Comparison of ENCODE assay signal across 19 cellular contexts in the genomic region with DNA sequence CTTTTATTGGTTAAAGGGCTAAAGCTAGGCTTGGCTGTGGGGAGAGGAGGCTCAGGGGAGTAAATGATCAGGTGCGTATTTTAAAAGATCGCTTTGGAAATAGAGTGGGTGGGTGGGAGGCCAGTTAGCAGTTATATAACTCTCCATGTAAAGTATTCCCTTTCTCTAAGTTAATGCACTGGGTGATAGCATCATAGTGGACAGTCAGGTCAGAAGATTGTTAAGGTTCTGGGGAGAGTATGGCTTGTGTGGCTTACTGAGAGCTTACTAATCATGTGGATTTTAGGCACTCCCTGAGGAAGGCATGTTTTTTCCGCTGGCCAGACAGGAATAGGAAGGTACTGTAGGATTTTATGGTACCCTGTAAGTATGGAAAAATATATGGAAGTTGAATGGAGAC. TPM values are rescaled to one million over a fixed set of nuclear protein-coding genes. Genes with fewer than 3 reads are reported as not detected.
DNase-seq lines count a peak whose midpoint lies in the region; ATAC-seq, FAIRE-seq and TF ChIP-seq lines count a peak whose summit lies in the region.
"Had no signal": no experiment of that assay in that cellular context is flagged by ENCODE, and none has a peak within 500 bp of the region (broad histone marks: within the 10 kb centered on the region; RNA-seq: fewer than 3 reads in every experiment).

No MANE protein-coding gene starts in this region.

- TF ChIP-seq EP300 in HepG2 (IDR thresholded peaks at IDR 0.05; ENCODE audit: low read depth in 2 of 2, low read length in 2 of 2): no peak
- no peak for TF ChIP-seq EP300 in HepG2 (CRISPR knock-in tag; IDR thresholded peaks at IDR 0.05; ENCODE audit: borderline replicate concordance)

- H3K4me3 Mint-ChIP-seq in Caco-2 (ENCODE audit: unreplicated experiment): no peak overlapping the region
- H3K4me3 Mint-ChIP-seq in activated CD8-positive, alpha-beta T cell treated with anti-CD3 and anti-CD28 coated beads for 36 hours: no peak overlapping the region
- H3K4me3 Mint-ChIP-seq: T-helper 1 cell treated with Interleukin-12 subunit alpha and Interleukin-12 subunit beta and Interleukin-4 antibody, amounts not matched to agents 30 μg/mL and 1 μg/mL, for 36 hours had no signal

- TF ChIP-seq RAD21 in HepG2 (CRISPR knock-in tag; IDR thresholded peaks at IDR 0.05): no peak

- H3K27me3 Mint-ChIP-seq in Caco-2 (ENCODE audit: insufficient read depth, unreplicated experiment): no peaks in the 10 kb centered on the region
- H3K27me3 Mint-ChIP-seq in activated CD8-positive, alpha-beta T cell treated with anti-CD3 and anti-CD28 coated beads for 36 hours: no peaks in the 10 kb centered on the region

- H3K27ac ChIP-seq in 22Rv1 (0 out of 2 replicates have a peak overlapping the region, but pooled peaks have one; percentile 9), HepG2 (ENCODE audit: extremely low read length, insufficient read depth, low read length) (no peak overlapping the region)

- H4K20me1 ChIP-seq in HepG2 (ENCODE audit: insufficient read depth, low read length): no peaks in the 10 kb centered on the region

- H3K9me3 ChIP-seq in Caco-2 (no peaks in the 10 kb centered on the region), HepG2 (ENCODE audit: low read length) (no peaks in the 10 kb centered on the region)

- no peaks in the 10 kb centered on the region for H3K9me3 Mint-ChIP-seq in Caco-2 (ENCODE audit: unreplicated experiment)
- H3K9me3 Mint-ChIP-seq in activated CD8-positive, alpha-beta T cell treated with anti-CD3 and anti-CD28 coated beads for 36 hours: no peaks in the 10 kb centered on the region
- H3K9me3 Mint-ChIP-seq: activated naive CD4-positive, alpha-beta T cell treated with anti-CD3 and anti-CD28 coated beads, Interleukin-2, amount 50 U/mL, for 72 hours; T-helper 1 cell treated with Interleukin-12 subunit alpha and Interleukin-12 subunit beta and Interleukin-4 antibody, amounts not matched to agents 30 μg/mL and 1 μg/mL, for 36 hours had no signal

- H3K36me3 ChIP-seq in Caco-2 (ENCODE audit: control insufficient read depth, insufficient read depth, low read length) (no peaks in the 10 kb centered on the region), HepG2 (replicated peaks in 1 of 2; ENCODE audit: control insufficient read depth in 1 of 2, insufficient read depth in 2 of 2, low read length in 2 of 2) (peaks cover 0 to 2% of the 10 kb centered on the region in 2 experiments; a peak in 1 of 5 replicates)

- H3K27me3 ChIP-seq in Caco-2 (replicated peaks; ENCODE audit: control insufficient read depth, insufficient read depth, low read length) (no peaks in the 10 kb centered on the region), HepG2 (ENCODE audit: control insufficient read depth in 1 of 2, insufficient read depth in 2 of 2, low read length in 2 of 2) (no peaks in the 10 kb centered on the region)

- TF ChIP-seq CTCF in 22Rv1 (IDR thresholded peaks at IDR 0.05) (no peak), Caco-2 (IDR thresholded peaks at IDR 0.05; ENCODE audit: insufficient read depth in 1 of 2, low read depth in 1 of 2, low read length in 1 of 2, severe bottlenecking in 1 of 2, unreplicated experiment in 1 of 2) (no peak), HepG2 (CRISPR knock-in tag; IDR thresholded peaks at IDR 0.05) (no peak)
- TF ChIP-seq CTCF in activated CD8-positive, alpha-beta T cell treated with anti-CD3 and anti-CD28 coated beads for 36 hours (IDR thresholded peaks at IDR 0.05): no peak

- no peak for TF ChIP-seq POLR2A in HepG2 (IDR thresholded peaks at IDR 0.05; ENCODE audit: insufficient read depth in 1 of 2, low read depth in 2 of 2, low read length in 2 of 2)

- 100% methylated on average over 3 of the region's 3 CpGs for WGBS in HepG2 (ENCODE audit: low lambda C conversion rate)

- H3K9ac ChIP-seq in HepG2 (ENCODE audit: insufficient read depth, low read depth, low read length): no peak overlapping the region

- peaks cover under 1% of the 10 kb centered on the region for H3K79me2 ChIP-seq in HepG2 (ENCODE audit: insufficient read depth, low read length)

- H3K4me1 ChIP-seq in Caco-2 (0 out of 2 replicates have a peak, but pooled peaks cover 3% of the 10 kb centered on the region), HepG2 (ENCODE audit: insufficient read depth, low read length) (peaks cover 9% of the 10 kb centered on the region)

- no peak for FAIRE-seq in HepG2 (lab: Jason Lieb, UNC)

- H2AFZ ChIP-seq in HepG2 (ENCODE audit: low read length): no peak overlapping the region

- H3K4me3 ChIP-seq in Caco-2 (ENCODE audit: low read depth, low read length) (no peak overlapping the region), HepG2 (replicated peaks in 1 of 3; ENCODE audit: insufficient read depth in 1 of 3, low read depth in 2 of 3, low read length in 3 of 3) (no peak overlapping the region)

- in situ Hi-C loops in HepG2 (cut with HindIII; ENCODE audit: extremely low pct_ligation_motif_present, low pct_unique_long_range_greater_than_20kb): no loop called here

- no peak for ATAC-seq in activated CD8-positive, alpha-beta T cell treated with anti-CD3 and anti-CD28 coated beads for 36 hours
- peak; percentile 38 for ATAC-seq in HepG2
- ATAC-seq in GM21381 (IDR thresholded peaks at IDR 0.05; ENCODE audit: unreplicated experiment): no peak
- no peak for ATAC-seq in GM21367 (IDR thresholded peaks at IDR 0.05; ENCODE audit: unreplicated experiment)
- ATAC-seq in GM19351 (IDR thresholded peaks at IDR 0.05; ENCODE audit: unreplicated experiment): no peak

- POLR2A ChIA-PET in Caco-2 (lab: Charles Lee): no interaction called here
- POLR2A ChIA-PET in activated CD8-positive, alpha-beta T cell treated with anti-CD3 and anti-CD28 coated beads for 36 hours (lab: Charles Lee): interaction anchor here (0.8 to 1.2 kb wide), 2 partner anchors 9 to 115 kb away, joined by 3 read pairs; no protein-coding TSS in a partner anchor
- POLR2A ChIA-PET in HepG2 (lab: Yijun Ruan, JAX): no interaction called here

- intact Hi-C loops in Caco-2 (cut with micrococcal nuclease; ENCODE audit: unreplicated experiment): loop anchor here (10.0 kb wide), 1 partner anchor 246 kb away; a partner anchor contains a TSS
- intact Hi-C loops in activated CD8-positive, alpha-beta T cell treated with anti-CD3 and anti-CD28 coated beads for 36 hours (cut with micrococcal nuclease): loop anchor here (10.0 kb wide), 1 partner anchor 226 kb away; no protein-coding TSS in a partner anchor
- intact Hi-C loops in HepG2 (cut with micrococcal nuclease; ENCODE audit: unreplicated experiment): no loop called here

- CTCF ChIA-PET in Caco-2 (lab: Charles Lee) (no interaction called here), HepG2 (lab: Yijun Ruan, JAX; ENCODE audit: low intra/inter-chr PET ratio, low total read pairs) (no interaction called here)
- CTCF ChIA-PET in activated CD8-positive, alpha-beta T cell treated with anti-CD3 and anti-CD28 coated beads for 36 hours (lab: Charles Lee): no interaction called here

- BruUV-seq in Caco-2 (replicated peaks; lab: Mats Ljungman, UMichigan): no TSS peak
- no TSS peak for BruUV-seq in HepG2 (replicated peaks; lab: Mats Ljungman, UMichigan)

- no peak for DNase-seq in Caco-2
- no peak for DNase-seq in activated CD8-positive, alpha-beta T cell treated with anti-CD3 and anti-CD28 coated beads for 36 hours
- DNase-seq in HepG2 (ENCODE audit: low spot score): no peak
- DNase-seq: activated CD4-positive, alpha-beta T cell treated with anti-CD3 and anti-CD28 coated beads, Interleukin-2, amount 50 U/mL, for 4 hours; effector memory CD4-positive, alpha-beta T cell; kidney glomerular epithelial cell; mammary epithelial cell; NCI-H146; NCI-H2171 treated with DMSO at 0.1 percent for 48 hours; OCI-M1; posterior cingulate gyrus; SIG-M5; stimulated activated naive CD4-positive, alpha-beta T cell had no signal

- peak overlapping the region; percentile 4 for H3K27ac Mint-ChIP-seq in Caco-2 (ENCODE audit: unreplicated experiment)
- peak overlapping the region; percentile 21 for H3K27ac Mint-ChIP-seq in activated CD8-positive, alpha-beta T cell treated with anti-CD3 and anti-CD28 coated beads for 36 hours
- H3K27ac Mint-ChIP-seq: T-helper 1 cell treated with Interleukin-12 subunit alpha and Interleukin-12 subunit beta and Interleukin-4 antibody, amounts not matched to agents 30 μg/mL and 1 μg/mL, for 36 hours had no signal

- H3K4me2 ChIP-seq in HepG2 (ENCODE audit: low read depth, low read length): no peak overlapping the region

- peaks cover 47% of the 10 kb centered on the region for H3K36me3 Mint-ChIP-seq in Caco-2 (ENCODE audit: insufficient read depth, unreplicated experiment)
- H3K36me3 Mint-ChIP-seq in activated CD8-positive, alpha-beta T cell treated with anti-CD3 and anti-CD28 coated beads for 36 hours (ENCODE audit: low read depth): peaks cover 9% of the 10 kb centered on the region

- peaks cover 7% of the 10 kb centered on the region for H3K4me1 Mint-ChIP-seq in Caco-2 (ENCODE audit: low read depth, unreplicated experiment)
- peaks cover 14% of the 10 kb centered on the region for H3K4me1 Mint-ChIP-seq in activated CD8-positive, alpha-beta T cell treated with anti-CD3 and anti-CD28 coated beads for 36 hours (ENCODE audit: low read depth)

RNA-seq across cellular contexts. Expression of a gene that starts 6.3 kb away (rescaled TPM):
- total RNA-seq in Caco-2 (2022): 179 and 182 TPM in 2 replicates
- total RNA-seq in activated CD8-positive, alpha-beta T cell treated with anti-CD3 and anti-CD28 coated beads for 36 hours: 100 to 1,000 TPM; 109 to 112 TPM
- total RNA-seq in HepG2 (2016; rRNA removed; fragmentation: Illumina TruSeq; extraction: Trizol): 69.2 and 105 TPM in 2 replicates
- 16.1 and 18.9 TPM in 2 replicates for total RNA-seq in HepG2 (2016; cell fraction: cytosol; rRNA removed; fragmentation: Illumina TruSeq; extraction: Trizol; ENCODE audit: low read depth)
- 77.9 and 106 TPM in 2 replicates for total RNA-seq in HepG2 (2016; cell fraction: insoluble cytoplasmic fraction; rRNA removed; fragmentation: Illumina TruSeq; extraction: Trizol)
- 41.7 and 51.2 TPM in 2 replicates for total RNA-seq in HepG2 (2016; cell fraction: membrane; rRNA removed; fragmentation: Illumina TruSeq; extraction: Trizol)
- total RNA-seq in HepG2 (2016; cell fraction: nucleus; rRNA removed; fragmentation: Illumina TruSeq; extraction: Trizol): 48.7 and 56.0 TPM in 2 replicates
- 45.2 and 51.7 TPM in 2 replicates for polyA plus RNA-seq in HepG2 (2011; rRNA removed)
- polyA plus RNA-seq in HepG2 (2011; cell fraction: cytosol; rRNA removed): 23.3 and 41.0 TPM in 2 replicates
- polyA plus RNA-seq in HepG2 (2011; cell fraction: nucleus; rRNA removed): 16.0 and 23.8 TPM in 2 replicates
- 72.7 and 92.6 TPM in 2 replicates for polyA plus RNA-seq in HepG2 (2012)
- polyA plus RNA-seq in HepG2 (2016; cell fraction: cytosol; fragmentation: Illumina TruSeq; extraction: Trizol; ENCODE audit: low read depth): 19.2 and 23.1 TPM in 2 replicates
- 189 and 199 TPM in 2 replicates for polyA plus RNA-seq in HepG2 (2016; cell fraction: insoluble cytoplasmic fraction; fragmentation: Illumina TruSeq; extraction: Trizol; ENCODE audit: low read depth)
- 38.7 and 43.5 TPM in 2 replicates for polyA plus RNA-seq in HepG2 (2016; cell fraction: membrane; fragmentation: Illumina TruSeq; extraction: Trizol; ENCODE audit: low read depth)
- polyA plus RNA-seq in HepG2 (2016; cell fraction: nucleus; fragmentation: Illumina TruSeq; extraction: Trizol; ENCODE audit: insufficient read depth, low read depth): 92.1 and 94.0 TPM in 2 replicates
- 39.8 and 76.3 TPM in 2 replicates for polyA minus RNA-seq in HepG2 (2011; rRNA and poly(A)+ RNA removed; ENCODE audit: low replicate concordance)
- 33.9 and 34.6 TPM in 2 replicates for polyA minus RNA-seq in HepG2 (2011; cell fraction: cytosol; rRNA and poly(A)+ RNA removed)
- 44.8 and 55.7 TPM in 2 replicates for polyA minus RNA-seq in HepG2 (2011; cell fraction: nucleus; rRNA and poly(A)+ RNA removed)
